1 cellular context compared by ENCODE assay signal in the genomic region with DNA sequence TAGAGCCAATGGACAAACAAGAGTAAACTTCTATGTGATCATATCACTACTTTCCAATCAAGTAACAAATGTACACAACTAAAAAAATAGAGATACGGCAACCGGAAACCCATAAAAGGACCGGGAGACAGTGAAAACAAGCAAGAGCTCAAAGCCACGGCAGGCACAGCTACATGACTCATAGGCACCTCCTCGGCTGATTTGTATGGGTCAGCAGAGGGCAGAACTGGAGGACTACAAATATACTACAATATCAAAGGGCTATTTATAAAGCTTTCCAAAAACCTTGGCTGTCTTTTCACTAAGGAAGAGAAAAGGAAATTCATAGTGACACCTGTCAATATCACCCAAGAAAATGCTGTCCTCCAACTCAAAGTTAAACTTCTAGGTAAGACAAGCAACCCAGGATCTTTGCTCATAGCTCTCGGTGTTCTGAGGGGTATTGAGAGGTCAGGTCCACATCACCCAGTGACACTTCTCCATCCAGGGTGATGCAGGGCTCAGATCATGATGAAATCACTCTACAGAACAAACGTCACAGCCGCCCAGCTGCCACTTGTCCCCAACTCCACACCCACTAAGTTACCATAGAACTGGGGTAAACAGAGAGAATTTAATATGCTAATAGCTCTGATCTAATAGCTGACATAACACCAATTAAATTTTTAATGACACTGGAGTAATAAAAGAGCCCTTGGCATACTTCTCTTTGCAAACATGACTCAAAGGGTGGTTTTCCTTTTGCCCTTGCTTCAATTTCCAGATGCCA.
TF ChIP-seq lines count a peak whose summit lies in the region.

No MANE protein-coding gene starts in this region.

TF ChIP-seq in K562, 482 proteins besides CTCF, POLR2A, EP300 and RAD21 (continued from another document and continues in another):
- TF ChIP-seq, protein P1, sequence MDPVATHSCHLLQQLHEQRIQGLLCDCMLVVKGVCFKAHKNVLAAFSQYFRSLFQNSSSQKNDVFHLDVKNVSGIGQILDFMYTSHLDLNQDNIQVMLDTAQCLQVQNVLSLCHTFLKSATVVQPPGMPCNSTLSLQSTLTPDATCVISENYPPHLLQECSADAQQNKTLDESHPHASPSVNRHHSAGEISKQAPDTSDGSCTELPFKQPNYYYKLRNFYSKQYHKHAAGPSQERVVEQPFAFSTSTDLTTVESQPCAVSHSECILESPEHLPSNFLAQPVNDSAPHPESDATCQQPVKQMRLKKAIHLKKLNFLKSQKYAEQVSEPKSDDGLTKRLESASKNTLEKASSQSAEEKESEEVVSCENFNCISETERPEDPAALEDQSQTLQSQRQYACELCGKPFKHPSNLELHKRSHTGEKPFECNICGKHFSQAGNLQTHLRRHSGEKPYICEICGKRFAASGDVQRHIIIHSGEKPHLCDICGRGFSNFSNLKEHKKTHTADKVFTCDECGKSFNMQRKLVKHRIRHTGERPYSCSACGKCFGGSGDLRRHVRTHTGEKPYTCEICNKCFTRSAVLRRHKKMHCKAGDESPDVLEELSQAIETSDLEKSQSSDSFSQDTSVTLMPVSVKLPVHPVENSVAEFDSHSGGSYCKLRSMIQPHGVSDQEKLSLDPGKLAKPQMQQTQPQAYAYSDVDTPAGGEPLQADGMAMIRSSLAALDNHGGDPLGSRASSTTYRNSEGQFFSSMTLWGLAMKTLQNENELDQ (CRISPR knock-in tag; IDR thresholded peaks at IDR 0.05; ENCODE audit: borderline replicate concordance): no peak
- TF ChIP-seq, protein P2, sequence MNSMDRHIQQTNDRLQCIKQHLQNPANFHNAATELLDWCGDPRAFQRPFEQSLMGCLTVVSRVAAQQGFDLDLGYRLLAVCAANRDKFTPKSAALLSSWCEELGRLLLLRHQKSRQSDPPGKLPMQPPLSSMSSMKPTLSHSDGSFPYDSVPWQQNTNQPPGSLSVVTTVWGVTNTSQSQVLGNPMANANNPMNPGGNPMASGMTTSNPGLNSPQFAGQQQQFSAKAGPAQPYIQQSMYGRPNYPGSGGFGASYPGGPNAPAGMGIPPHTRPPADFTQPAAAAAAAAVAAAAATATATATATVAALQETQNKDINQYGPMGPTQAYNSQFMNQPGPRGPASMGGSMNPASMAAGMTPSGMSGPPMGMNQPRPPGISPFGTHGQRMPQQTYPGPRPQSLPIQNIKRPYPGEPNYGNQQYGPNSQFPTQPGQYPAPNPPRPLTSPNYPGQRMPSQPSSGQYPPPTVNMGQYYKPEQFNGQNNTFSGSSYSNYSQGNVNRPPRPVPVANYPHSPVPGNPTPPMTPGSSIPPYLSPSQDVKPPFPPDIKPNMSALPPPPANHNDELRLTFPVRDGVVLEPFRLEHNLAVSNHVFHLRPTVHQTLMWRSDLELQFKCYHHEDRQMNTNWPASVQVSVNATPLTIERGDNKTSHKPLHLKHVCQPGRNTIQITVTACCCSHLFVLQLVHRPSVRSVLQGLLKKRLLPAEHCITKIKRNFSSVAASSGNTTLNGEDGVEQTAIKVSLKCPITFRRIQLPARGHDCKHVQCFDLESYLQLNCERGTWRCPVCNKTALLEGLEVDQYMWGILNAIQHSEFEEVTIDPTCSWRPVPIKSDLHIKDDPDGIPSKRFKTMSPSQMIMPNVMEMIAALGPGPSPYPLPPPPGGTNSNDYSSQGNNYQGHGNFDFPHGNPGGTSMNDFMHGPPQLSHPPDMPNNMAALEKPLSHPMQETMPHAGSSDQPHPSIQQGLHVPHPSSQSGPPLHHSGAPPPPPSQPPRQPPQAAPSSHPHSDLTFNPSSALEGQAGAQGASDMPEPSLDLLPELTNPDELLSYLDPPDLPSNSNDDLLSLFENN (IDR thresholded peaks at IDR 0.05; ENCODE audit: low read depth in 2 of 2, low read length in 2 of 2): no peak
- TF ChIP-seq ARID1B (IDR thresholded peaks at IDR 0.05) (peak; percentile 64), HMG20A (CRISPR knock-in tag; conservative IDR thresholded peaks at IDR 0.05) (no peak), HNRNPLL (IDR thresholded peaks at IDR 0.05; ENCODE audit: low read depth, low read length, poor library complexity, severe bottlenecking) (no peak), KAT7 (CRISPR knock-in tag; IDR thresholded peaks at IDR 0.05; ENCODE audit: borderline replicate concordance) (no peak), GTF2A2 (tag; IDR thresholded peaks at IDR 0.05) (no peak), MTA3 (IDR thresholded peaks at IDR 0.05; ENCODE audit: borderline replicate concordance) (peak; percentile 75), HLTF (IDR thresholded peaks at IDR 0.05) (no peak), COPS2 (conservative IDR thresholded peaks at IDR 0.05) (no peak), RBM25 (IDR thresholded peaks at IDR 0.05; ENCODE audit: low read depth, low read length, severe bottlenecking) (no peak), BMI1 (IDR thresholded peaks at IDR 0.05; ENCODE audit: low read length) (no peak), BRCA1 (IDR thresholded peaks at IDR 0.05) (no peak), BRCA1 (CRISPR knock-in tag; IDR thresholded peaks at IDR 0.05) (no peak), ZNF253 (CRISPR knock-in tag; conservative IDR thresholded peaks at IDR 0.05) (no peak), SIRT6 (IDR thresholded peaks at IDR 0.05; ENCODE audit: low read depth, low read length) (no peak), MAFF (IDR thresholded peaks at IDR 0.05; ENCODE audit: low read length) (no peak), DNMT1 (IDR thresholded peaks at IDR 0.05) (no peak), GABPB1 (CRISPR knock-in tag; IDR thresholded peaks at IDR 0.05) (0 out of 2 replicates have a peak, but pooled peaks have one; percentile 20), ZNF143 (CRISPR knock-in tag; IDR thresholded peaks at IDR 0.05) (no peak), HDAC3 (IDR thresholded peaks at IDR 0.05; ENCODE audit: borderline replicate concordance, partially characterized antibody) (no peak), RHOXF2B (CRISPR knock-in tag; conservative IDR thresholded peaks at IDR 0.05) (no peak), MAFG (tag; conservative IDR thresholded peaks at IDR 0.05) (no peak), ZNF699 (CRISPR knock-in tag; IDR thresholded peaks at IDR 0.05; ENCODE audit: insufficient replicate concordance) (no peak), CAMTA2 (CRISPR knock-in tag; conservative IDR thresholded peaks at IDR 0.05) (no peak), L3MBTL2 (IDR thresholded peaks at IDR 0.05) (no peak), ILF3 (IDR thresholded peaks at IDR 0.05; ENCODE audit: borderline replicate concordance) (no peak), ZNF76 (CRISPR knock-in tag; IDR thresholded peaks at IDR 0.05; ENCODE audit: borderline replicate concordance) (no peak)
- TF ChIP-seq, protein P3, sequence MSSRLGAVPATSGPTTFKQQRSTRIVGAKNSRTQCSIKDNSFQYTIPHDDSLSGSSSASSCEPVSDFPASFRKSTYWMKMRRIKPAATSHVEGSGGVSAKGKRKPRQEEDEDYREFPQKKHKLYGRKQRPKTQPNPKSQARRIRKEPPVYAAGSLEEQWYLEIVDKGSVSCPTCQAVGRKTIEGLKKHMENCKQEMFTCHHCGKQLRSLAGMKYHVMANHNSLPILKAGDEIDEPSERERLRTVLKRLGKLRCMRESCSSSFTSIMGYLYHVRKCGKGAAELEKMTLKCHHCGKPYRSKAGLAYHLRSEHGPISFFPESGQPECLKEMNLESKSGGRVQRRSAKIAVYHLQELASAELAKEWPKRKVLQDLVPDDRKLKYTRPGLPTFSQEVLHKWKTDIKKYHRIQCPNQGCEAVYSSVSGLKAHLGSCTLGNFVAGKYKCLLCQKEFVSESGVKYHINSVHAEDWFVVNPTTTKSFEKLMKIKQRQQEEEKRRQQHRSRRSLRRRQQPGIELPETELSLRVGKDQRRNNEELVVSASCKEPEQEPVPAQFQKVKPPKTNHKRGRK (tag; IDR thresholded peaks at IDR 0.05): no peak
- TF ChIP-seq, protein P4, sequence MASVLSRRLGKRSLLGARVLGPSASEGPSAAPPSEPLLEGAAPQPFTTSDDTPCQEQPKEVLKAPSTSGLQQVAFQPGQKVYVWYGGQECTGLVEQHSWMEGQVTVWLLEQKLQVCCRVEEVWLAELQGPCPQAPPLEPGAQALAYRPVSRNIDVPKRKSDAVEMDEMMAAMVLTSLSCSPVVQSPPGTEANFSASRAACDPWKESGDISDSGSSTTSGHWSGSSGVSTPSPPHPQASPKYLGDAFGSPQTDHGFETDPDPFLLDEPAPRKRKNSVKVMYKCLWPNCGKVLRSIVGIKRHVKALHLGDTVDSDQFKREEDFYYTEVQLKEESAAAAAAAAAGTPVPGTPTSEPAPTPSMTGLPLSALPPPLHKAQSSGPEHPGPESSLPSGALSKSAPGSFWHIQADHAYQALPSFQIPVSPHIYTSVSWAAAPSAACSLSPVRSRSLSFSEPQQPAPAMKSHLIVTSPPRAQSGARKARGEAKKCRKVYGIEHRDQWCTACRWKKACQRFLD (CRISPR knock-in tag; IDR thresholded peaks at IDR 0.05): no peak
- TF ChIP-seq, protein P5, sequence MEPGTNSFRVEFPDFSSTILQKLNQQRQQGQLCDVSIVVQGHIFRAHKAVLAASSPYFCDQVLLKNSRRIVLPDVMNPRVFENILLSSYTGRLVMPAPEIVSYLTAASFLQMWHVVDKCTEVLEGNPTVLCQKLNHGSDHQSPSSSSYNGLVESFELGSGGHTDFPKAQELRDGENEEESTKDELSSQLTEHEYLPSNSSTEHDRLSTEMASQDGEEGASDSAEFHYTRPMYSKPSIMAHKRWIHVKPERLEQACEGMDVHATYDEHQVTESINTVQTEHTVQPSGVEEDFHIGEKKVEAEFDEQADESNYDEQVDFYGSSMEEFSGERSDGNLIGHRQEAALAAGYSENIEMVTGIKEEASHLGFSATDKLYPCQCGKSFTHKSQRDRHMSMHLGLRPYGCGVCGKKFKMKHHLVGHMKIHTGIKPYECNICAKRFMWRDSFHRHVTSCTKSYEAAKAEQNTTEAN (CRISPR knock-in tag; IDR thresholded peaks at IDR 0.05): no peak
- TF ChIP-seq, protein P6, sequence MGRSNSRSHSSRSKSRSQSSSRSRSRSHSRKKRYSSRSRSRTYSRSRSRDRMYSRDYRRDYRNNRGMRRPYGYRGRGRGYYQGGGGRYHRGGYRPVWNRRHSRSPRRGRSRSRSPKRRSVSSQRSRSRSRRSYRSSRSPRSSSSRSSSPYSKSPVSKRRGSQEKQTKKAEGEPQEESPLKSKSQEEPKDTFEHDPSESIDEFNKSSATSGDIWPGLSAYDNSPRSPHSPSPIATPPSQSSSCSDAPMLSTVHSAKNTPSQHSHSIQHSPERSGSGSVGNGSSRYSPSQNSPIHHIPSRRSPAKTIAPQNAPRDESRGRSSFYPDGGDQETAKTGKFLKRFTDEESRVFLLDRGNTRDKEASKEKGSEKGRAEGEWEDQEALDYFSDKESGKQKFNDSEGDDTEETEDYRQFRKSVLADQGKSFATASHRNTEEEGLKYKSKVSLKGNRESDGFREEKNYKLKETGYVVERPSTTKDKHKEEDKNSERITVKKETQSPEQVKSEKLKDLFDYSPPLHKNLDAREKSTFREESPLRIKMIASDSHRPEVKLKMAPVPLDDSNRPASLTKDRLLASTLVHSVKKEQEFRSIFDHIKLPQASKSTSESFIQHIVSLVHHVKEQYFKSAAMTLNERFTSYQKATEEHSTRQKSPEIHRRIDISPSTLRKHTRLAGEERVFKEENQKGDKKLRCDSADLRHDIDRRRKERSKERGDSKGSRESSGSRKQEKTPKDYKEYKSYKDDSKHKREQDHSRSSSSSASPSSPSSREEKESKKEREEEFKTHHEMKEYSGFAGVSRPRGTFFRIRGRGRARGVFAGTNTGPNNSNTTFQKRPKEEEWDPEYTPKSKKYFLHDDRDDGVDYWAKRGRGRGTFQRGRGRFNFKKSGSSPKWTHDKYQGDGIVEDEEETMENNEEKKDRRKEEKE (IDR thresholded peaks at IDR 0.05; ENCODE audit: borderline replicate concordance in 1 of 2, control insufficient read depth in 1 of 2, low read depth in 2 of 2, low read length in 1 of 2): no peak
- TF ChIP-seq, protein P7, sequence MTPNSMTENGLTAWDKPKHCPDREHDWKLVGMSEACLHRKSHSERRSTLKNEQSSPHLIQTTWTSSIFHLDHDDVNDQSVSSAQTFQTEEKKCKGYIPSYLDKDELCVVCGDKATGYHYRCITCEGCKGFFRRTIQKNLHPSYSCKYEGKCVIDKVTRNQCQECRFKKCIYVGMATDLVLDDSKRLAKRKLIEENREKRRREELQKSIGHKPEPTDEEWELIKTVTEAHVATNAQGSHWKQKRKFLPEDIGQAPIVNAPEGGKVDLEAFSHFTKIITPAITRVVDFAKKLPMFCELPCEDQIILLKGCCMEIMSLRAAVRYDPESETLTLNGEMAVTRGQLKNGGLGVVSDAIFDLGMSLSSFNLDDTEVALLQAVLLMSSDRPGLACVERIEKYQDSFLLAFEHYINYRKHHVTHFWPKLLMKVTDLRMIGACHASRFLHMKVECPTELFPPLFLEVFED (CRISPR knock-in tag; conservative IDR thresholded peaks at IDR 0.05): no peak
- TF ChIP-seq, protein P8, sequence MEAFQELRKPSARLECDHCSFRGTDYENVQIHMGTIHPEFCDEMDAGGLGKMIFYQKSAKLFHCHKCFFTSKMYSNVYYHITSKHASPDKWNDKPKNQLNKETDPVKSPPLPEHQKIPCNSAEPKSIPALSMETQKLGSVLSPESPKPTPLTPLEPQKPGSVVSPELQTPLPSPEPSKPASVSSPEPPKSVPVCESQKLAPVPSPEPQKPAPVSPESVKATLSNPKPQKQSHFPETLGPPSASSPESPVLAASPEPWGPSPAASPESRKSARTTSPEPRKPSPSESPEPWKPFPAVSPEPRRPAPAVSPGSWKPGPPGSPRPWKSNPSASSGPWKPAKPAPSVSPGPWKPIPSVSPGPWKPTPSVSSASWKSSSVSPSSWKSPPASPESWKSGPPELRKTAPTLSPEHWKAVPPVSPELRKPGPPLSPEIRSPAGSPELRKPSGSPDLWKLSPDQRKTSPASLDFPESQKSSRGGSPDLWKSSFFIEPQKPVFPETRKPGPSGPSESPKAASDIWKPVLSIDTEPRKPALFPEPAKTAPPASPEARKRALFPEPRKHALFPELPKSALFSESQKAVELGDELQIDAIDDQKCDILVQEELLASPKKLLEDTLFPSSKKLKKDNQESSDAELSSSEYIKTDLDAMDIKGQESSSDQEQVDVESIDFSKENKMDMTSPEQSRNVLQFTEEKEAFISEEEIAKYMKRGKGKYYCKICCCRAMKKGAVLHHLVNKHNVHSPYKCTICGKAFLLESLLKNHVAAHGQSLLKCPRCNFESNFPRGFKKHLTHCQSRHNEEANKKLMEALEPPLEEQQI (IDR thresholded peaks at IDR 0.05): no peak
- TF ChIP-seq, protein P9, sequence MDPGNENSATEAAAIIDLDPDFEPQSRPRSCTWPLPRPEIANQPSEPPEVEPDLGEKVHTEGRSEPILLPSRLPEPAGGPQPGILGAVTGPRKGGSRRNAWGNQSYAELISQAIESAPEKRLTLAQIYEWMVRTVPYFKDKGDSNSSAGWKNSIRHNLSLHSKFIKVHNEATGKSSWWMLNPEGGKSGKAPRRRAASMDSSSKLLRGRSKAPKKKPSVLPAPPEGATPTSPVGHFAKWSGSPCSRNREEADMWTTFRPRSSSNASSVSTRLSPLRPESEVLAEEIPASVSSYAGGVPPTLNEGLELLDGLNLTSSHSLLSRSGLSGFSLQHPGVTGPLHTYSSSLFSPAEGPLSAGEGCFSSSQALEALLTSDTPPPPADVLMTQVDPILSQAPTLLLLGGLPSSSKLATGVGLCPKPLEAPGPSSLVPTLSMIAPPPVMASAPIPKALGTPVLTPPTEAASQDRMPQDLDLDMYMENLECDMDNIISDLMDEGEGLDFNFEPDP (CRISPR knock-in tag; IDR thresholded peaks at IDR 0.05): no peak
